In genomic region chr6:44260451-44261297, GRCh38 we compare ENCODE assay signal across 18 cellular contexts. TPM values are rescaled to one million over a fixed set of nuclear protein-coding genes. Genes with fewer than 3 reads are reported as not detected.
A peak's percentile ranks its signal among the peaks of the same experiment; 100 is the strongest.
DNase-seq lines count a peak whose midpoint lies in the region; ATAC-seq and TF ChIP-seq lines count a peak whose summit lies in the region.
"Had no signal": no experiment of that assay in that cellular context is flagged by ENCODE, and none has a peak within 500 bp of the region (broad histone marks: within the 10 kb centered on the region; RNA-seq: fewer than 3 reads in every experiment).

No MANE protein-coding gene starts in this region.

- H3K27ac Mint-ChIP-seq in stimulated activated naive CD8-positive, alpha-beta T cell treated with anti-CD3 and anti-CD28 coated beads, Interleukin-15, Interleukin-2, amounts not matched to agents 100 ng/mL and 50 ng/mL, for 24 hours = peak overlapping the region; percentile 75
- H3K27ac Mint-ChIP-seq in stimulated activated naive CD8-positive, alpha-beta T cell treated with anti-CD3 and anti-CD28 coated beads, Interleukin-15, amount 100 ng/mL, for 72 hours = peak overlapping the region in 1 of 2 donors; percentile 80
- H3K27ac Mint-ChIP-seq in central memory CD8-positive, alpha-beta T cell (ENCODE audit: low read depth) = peak overlapping the region; percentile 4

- ATAC-seq in stimulated activated naive CD8-positive, alpha-beta T cell treated with anti-CD3 and anti-CD28 coated beads, Interleukin-15, amount 100 ng/mL, for 72 hours = no peak
- no peak for ATAC-seq in central memory CD8-positive, alpha-beta T cell (replicated peaks; ENCODE audit: extremely low read depth, poor library complexity, severe bottlenecking)

- H3K36me3 Mint-ChIP-seq in stimulated activated naive CD8-positive, alpha-beta T cell treated with anti-CD3 and anti-CD28 coated beads, Interleukin-15, Interleukin-2, amounts not matched to agents 100 ng/mL and 50 ng/mL, for 24 hours (ENCODE audit: low read depth) = peaks cover 45% of the 10 kb centered on the region
- H3K36me3 Mint-ChIP-seq in central memory CD8-positive, alpha-beta T cell (ENCODE audit: insufficient read depth) = peaks cover 43% of the 10 kb centered on the region

- intact Hi-C loops in colonic mucosa (cut with DNase I) = no loop called here

- H3K4me3 Mint-ChIP-seq in stimulated activated naive CD8-positive, alpha-beta T cell treated with anti-CD3 and anti-CD28 coated beads, Interleukin-15, Interleukin-2, amounts not matched to agents 100 ng/mL and 50 ng/mL, for 24 hours = peak overlapping the region; percentile 44
- H3K4me3 Mint-ChIP-seq in stimulated activated naive CD8-positive, alpha-beta T cell treated with anti-CD3 and anti-CD28 coated beads, Interleukin-15, amount 100 ng/mL, for 72 hours = no peak overlapping the region
- no peak overlapping the region for H3K4me3 Mint-ChIP-seq in central memory CD8-positive, alpha-beta T cell

- no peak overlapping the region for H3K4me3 ChIP-seq in HEK293 (ENCODE audit: low read depth, low read length)
- no peak overlapping the region for H3K4me3 ChIP-seq in colonic mucosa
- H3K4me3 ChIP-seq in tibial nerve = no peak overlapping the region
- H3K4me3 ChIP-seq: right atrium auricular region had no signal

- no peaks in the 10 kb centered on the region for H3K27me3 Mint-ChIP-seq in stimulated activated naive CD8-positive, alpha-beta T cell treated with anti-CD3 and anti-CD28 coated beads, Interleukin-15, Interleukin-2, amounts not matched to agents 100 ng/mL and 50 ng/mL, for 24 hours
- no peaks in the 10 kb centered on the region for H3K27me3 Mint-ChIP-seq in stimulated activated naive CD8-positive, alpha-beta T cell treated with anti-CD3 and anti-CD28 coated beads, Interleukin-15, amount 100 ng/mL, for 72 hours
- no peaks in the 10 kb centered on the region for H3K27me3 Mint-ChIP-seq in central memory CD8-positive, alpha-beta T cell

- CTCF ChIA-PET in HEK293 (lab: Yijun Ruan, JAX) = interaction anchor here (1.7 kb wide), 1 partner anchor 88 kb away, joined by 4 read pairs; no protein-coding TSS in a partner anchor

- TF ChIP-seq POLR2A in tibial nerve (IDR thresholded peaks at IDR 0.05) = no peak

- POLR2A ChIA-PET in HEK293 (lab: Yijun Ruan, JAX) = interaction anchor here (0.7 kb wide), 1 partner anchor 14 kb away, joined by 3 read pairs; the partner anchor contains the start of gene HSP90AB1

- WGBS in tibial nerve, 2 donors = 91 to 92% methylated on average over 6 of the region's 6 CpGs

- peaks cover 4% of the 10 kb centered on the region; the same call in 1 of the 2 replicates for H3K4me1 ChIP-seq in HEK293 (ENCODE audit: control insufficient read depth, insufficient read depth, low read length)
- peaks cover 18% of the 10 kb centered on the region for H3K4me1 ChIP-seq in colonic mucosa
- peaks cover 2 to 59% (median 44%) of the 10 kb centered on the region in 4 donors for H3K4me1 ChIP-seq in tibial nerve

- no peaks in the 10 kb centered on the region for H3K9me3 ChIP-seq in HEK293 (ENCODE audit: control insufficient read depth, insufficient read depth, low read depth, low read length)
- H3K9me3 ChIP-seq in colonic mucosa = no peaks in the 10 kb centered on the region
- H3K9me3 ChIP-seq in tibial nerve = no peaks in the 10 kb centered on the region
- H3K9me3 ChIP-seq: neutrophil, right atrium auricular region had no signal

- H3K36me3 ChIP-seq in HEK293 (ENCODE audit: control insufficient read depth in 2 of 2, insufficient read depth in 1 of 2, low read length in 2 of 2) (peaks cover 0 to 33% of the 10 kb centered on the region in 2 experiments; a peak in 1 of 3 replicates), colonic mucosa (peaks cover 8% of the 10 kb centered on the region), tibial nerve (peaks cover 0 to 22% (median 0%) of the 10 kb centered on the region in 3 donors)
- H3K36me3 ChIP-seq: right atrium auricular region had no signal

- no peak overlapping the region for H3K9ac ChIP-seq in colonic mucosa (ENCODE audit: low read depth in 2 of 2, low read length in 2 of 2)

- H3K9me3 Mint-ChIP-seq in stimulated activated naive CD8-positive, alpha-beta T cell treated with anti-CD3 and anti-CD28 coated beads, Interleukin-15, Interleukin-2, amounts not matched to agents 100 ng/mL and 50 ng/mL, for 24 hours = no peaks in the 10 kb centered on the region
- H3K9me3 Mint-ChIP-seq in stimulated activated naive CD8-positive, alpha-beta T cell treated with anti-CD3 and anti-CD28 coated beads, Interleukin-15, amount 100 ng/mL, for 72 hours = no peaks in the 10 kb centered on the region
- no peaks in the 10 kb centered on the region for H3K9me3 Mint-ChIP-seq in central memory CD8-positive, alpha-beta T cell

- no peak for TF ChIP-seq CTCF in HEK293 (tag by site-specific recombination; IDR thresholded peaks at IDR 0.05)
- no peak for TF ChIP-seq CTCF in colonic mucosa (IDR thresholded peaks at IDR 0.05)
- no peak for TF ChIP-seq CTCF in tibial nerve (IDR thresholded peaks at IDR 0.05)

- no peak for TF ChIP-seq EP300 in tibial nerve (IDR thresholded peaks at IDR 0.05)

- no peak overlapping the region for H3K27ac ChIP-seq in HEK293 (ENCODE audit: extremely low read depth, low read depth, low read length)
- no peak overlapping the region for H3K27ac ChIP-seq in colonic mucosa
- H3K27ac ChIP-seq in tibial nerve = no peak overlapping the region
- H3K27ac ChIP-seq: neutrophil, right atrium auricular region had no signal

- H3K27me3 ChIP-seq in colonic mucosa = no peaks in the 10 kb centered on the region
- H3K27me3 ChIP-seq in tibial nerve = no peaks in the 10 kb centered on the region
- H3K27me3 ChIP-seq: right atrium auricular region had no signal

- no peak for DNase-seq in stimulated activated naive CD8-positive, alpha-beta T cell treated with anti-CD3 and anti-CD28 coated beads, Interleukin-15, amount 100 ng/mL, for 72 hours
- DNase-seq in central memory CD8-positive, alpha-beta T cell (ENCODE audit: low spot score in 2 of 2) = no peak
- DNase-seq in GM19240 (ENCODE audit: insufficient read length, low spot score) (no peak), colonic mucosa (no peak), RKO (ENCODE audit: low spot score) (no peak), tibial nerve (ENCODE audit: low spot score in 2 of 2) (no peak)
- DNase-seq: cortex of kidney, DMS153, Kasumi-1, mesenchymal stem cell, NCI-H1436 treated with DMSO at 0.1 percent for 48 hours, NCI-H2227 treated with DMSO at 0.1 percent for 48 hours, trophoblast cell had no signal

- H3K4me1 Mint-ChIP-seq in stimulated activated naive CD8-positive, alpha-beta T cell treated with anti-CD3 and anti-CD28 coated beads, Interleukin-15, Interleukin-2, amounts not matched to agents 100 ng/mL and 50 ng/mL, for 24 hours (ENCODE audit: low read depth) = peaks cover 69% of the 10 kb centered on the region
- H3K4me1 Mint-ChIP-seq in stimulated activated naive CD8-positive, alpha-beta T cell treated with anti-CD3 and anti-CD28 coated beads, Interleukin-15, amount 100 ng/mL, for 72 hours = peaks cover 74% of the 10 kb centered on the region
- peaks cover 59% of the 10 kb centered on the region for H3K4me1 Mint-ChIP-seq in central memory CD8-positive, alpha-beta T cell

TF ChIP-seq in HEK293, 187 proteins besides CTCF, POLR2A, EP300 and RAD21:
- TF ChIP-seq ZSCAN4 (tag by site-specific recombination; IDR thresholded peaks at IDR 0.05) (peak; percentile 89), ZBTB48 (tag by site-specific recombination; IDR thresholded peaks at IDR 0.05) (no peak)
TF ChIP-seq in HEK293: peak in this region for 1.

RNA-seq across cellular contexts. Expression of gene SLC35B2, which starts 3.3 kb away (rescaled TPM):
- total RNA-seq in colonic mucosa = 10 to 100 TPM; 42.7 to 52.2 TPM
- total RNA-seq in tibial nerve = 10 to 100 TPM; 28.0 to 34.1 (median 33.1) TPM

RNA-seq across cellular contexts. Expression of gene NFKBIE, which starts 4.7 kb away (rescaled TPM):
- total RNA-seq in colonic mucosa (10 to 100 TPM; 11.9 to 18.8 TPM), tibial nerve (10 to 100 TPM; 12.7 to 20.7 (median 16.0) TPM)

RNA-seq across cellular contexts. Expression of gene TMEM151B, which starts 9.6 kb away (rescaled TPM):
- total RNA-seq in colonic mucosa (under 1 TPM; 0.12 to 0.19 TPM), tibial nerve (under 1 TPM in 1 of 4 donors, not detected in 3; 0.42 TPM)
- total RNA-seq: aorta had no signal

RNA-seq across cellular contexts. Expression of gene HSP90AB1, which starts 13.8 kb away (rescaled TPM):
- total RNA-seq in colonic mucosa (1,000 to 10,000 TPM in 1 of 2 donors, 100 to 1,000 TPM in 1; 409 to 1,163 TPM), tibial nerve (100 to 1,000 TPM; 485 to 580 (median 543) TPM)

RNA-seq across cellular contexts. Expression of gene SLC29A1, which starts 37.3 kb away (rescaled TPM):
- 10 to 100 TPM; 17.0 to 19.1 TPM for total RNA-seq in colonic mucosa
- total RNA-seq in tibial nerve = 10 to 100 TPM; 51.4 to 83.1 (median 63.8) TPM
